ENCODE assay signal across 13 cellular contexts in genomic region chr4:40299704-40300336, GRCh38. TPM values are rescaled to one million over a fixed set of nuclear protein-coding genes. Genes with fewer than 3 reads are reported as not detected.
DNase-seq lines count a peak whose midpoint lies in the region; ATAC-seq, FAIRE-seq and TF ChIP-seq lines count a peak whose summit lies in the region.
"Had no signal": no experiment of that assay in that cellular context is flagged by ENCODE, and none has a peak within 500 bp of the region (broad histone marks: within the 10 kb centered on the region; RNA-seq: fewer than 3 reads in every experiment).

No MANE protein-coding gene starts in this region.

- H3K4me1 ChIP-seq in CD4-positive, alpha-beta memory T cell (ENCODE audit: insufficient read depth, low read length): peaks cover 83% of the 10 kb centered on the region
- H3K4me1 ChIP-seq in suprapubic skin: no peaks in the 10 kb centered on the region
- H3K4me1 ChIP-seq: sigmoid colon had no signal

- no peaks in the 10 kb centered on the region for H3K36me3 ChIP-seq in CD4-positive, alpha-beta memory T cell (ENCODE audit: insufficient read depth, low read length)
- H3K36me3 ChIP-seq in suprapubic skin: no peaks in the 10 kb centered on the region
- H3K36me3 ChIP-seq: sigmoid colon had no signal

- no peak for DNase-seq in CD4-positive, alpha-beta memory T cell
- DNase-seq in GM19239 (ENCODE audit: insufficient read length, low spot score) (no peak), T-cell (no peak), left lobe of liver (ENCODE audit: low spot score) (no peak), suprapubic skin (ENCODE audit: low spot score in 2 of 2) (no peak), SHP77 (lab: John Stamatoyannopoulos, UW) (no peak)
- DNase-seq: activated CD8-positive, alpha-beta memory T cell treated with anti-CD3 and anti-CD28 coated beads, Interleukin-2, amount 50 U/mL, for 4 hours; left cardiac atrium; sigmoid colon had no signal

- H3K4me3 Mint-ChIP-seq in CD4-positive, alpha-beta memory T cell: peak overlapping the region in 4 of 8 donors; percentile 11 to 75 (median 58)
- peak overlapping the region in 1 of 3 donors; percentile 78 for H3K4me3 Mint-ChIP-seq in T-cell
- H3K4me3 Mint-ChIP-seq: neural crest cell had no signal

- no peak overlapping the region for H3K4me3 ChIP-seq in CD4-positive, alpha-beta memory T cell (ENCODE audit: low read length in 2 of 2)
- H3K4me3 ChIP-seq in suprapubic skin: no peak overlapping the region
- H3K4me3 ChIP-seq: sigmoid colon had no signal

- CTCF ChIA-PET in CD4-positive, alpha-beta memory T cell (lab: Charles Lee; ENCODE audit: partially characterized antibody): interaction anchor here (0.7 to 2.9 kb wide), 13 partner anchors 10 to 150 kb away, joined by 3 to 16 read pairs (median 4); no protein-coding TSS in a partner anchor
- CTCF ChIA-PET in T-cell (lab: Charles Lee): interaction anchor here (0.7 to 1.8 kb wide), 5 partner anchors 9 to 69 kb away, joined by 3 to 7 read pairs (median 3); no protein-coding TSS in a partner anchor

- peaks cover 0 to 9% of the 10 kb centered on the region in 2 donors for H3K9me3 ChIP-seq in CD4-positive, alpha-beta memory T cell (ENCODE audit: control insufficient read depth in 1 of 2, low read length in 2 of 2)
- no peaks in the 10 kb centered on the region for H3K9me3 ChIP-seq in suprapubic skin
- H3K9me3 ChIP-seq: sigmoid colon had no signal

- H3K9me3 Mint-ChIP-seq in CD4-positive, alpha-beta memory T cell: peaks cover 0 to 10% (median 4%) of the 10 kb centered on the region in 8 donors
- H3K9me3 Mint-ChIP-seq in T-cell: peaks cover 3 to 5% (median 4%) of the 10 kb centered on the region in 3 donors

- 62% methylated on average over 5 of the region's 5 CpGs for whole genome bisulfite sequencing in suprapubic skin

- H3K27me3 ChIP-seq in CD4-positive, alpha-beta memory T cell (ENCODE audit: insufficient read depth, low read length): no peaks in the 10 kb centered on the region
- no peaks in the 10 kb centered on the region for H3K27me3 ChIP-seq in suprapubic skin
- H3K27me3 ChIP-seq: sigmoid colon had no signal

- peak overlapping the region in 6 of 7 donors; percentile 95 to 99 (median 97) for H3K27ac Mint-ChIP-seq in CD4-positive, alpha-beta memory T cell
- H3K27ac Mint-ChIP-seq in T-cell: peak overlapping the region; percentile 98 to 100

- no peaks in the 10 kb centered on the region for H3K27me3 Mint-ChIP-seq in CD4-positive, alpha-beta memory T cell
- no peaks in the 10 kb centered on the region for H3K27me3 Mint-ChIP-seq in T-cell

- intact Hi-C loops in CD4-positive, alpha-beta memory T cell (cut with micrococcal nuclease): no loop called here

- ATAC-seq in T-cell (replicated peaks in 1 of 4) (no peak), left lobe of liver (peak; percentile 93), HG02678 (IDR thresholded peaks at IDR 0.05; ENCODE audit: unreplicated experiment) (no peak)
- ATAC-seq: left cardiac atrium had no signal

- no peak for TF ChIP-seq EP300 in suprapubic skin (IDR thresholded peaks at IDR 0.05)

- H3K4me1 Mint-ChIP-seq in CD4-positive, alpha-beta memory T cell: peaks cover 52 to 76% (median 63%) of the 10 kb centered on the region in 4 donors
- H3K4me1 Mint-ChIP-seq in T-cell: peaks cover 60 to 74% (median 70%) of the 10 kb centered on the region in 3 donors
- H3K4me1 Mint-ChIP-seq: neural crest cell had no signal

- no peak for TF ChIP-seq POLR2A in suprapubic skin (IDR thresholded peaks at IDR 0.05)

- POLR2A ChIA-PET in CD4-positive, alpha-beta memory T cell (lab: Charles Lee; ENCODE audit: partially characterized antibody): interaction anchor here (0.6 to 5.1 kb wide), 16 partner anchors 8 to 148 kb away, joined by 3 to 57 read pairs (median 10); no protein-coding TSS in a partner anchor
- POLR2A ChIA-PET in T-cell (lab: Charles Lee): no interaction called here

- TF ChIP-seq CTCF in suprapubic skin (IDR thresholded peaks at IDR 0.05): no peak

- FAIRE-seq in GM19239 (lab: Jason Lieb, UNC): peak; percentile 18

- peak overlapping the region; percentile 62 for H3K27ac ChIP-seq in CD4-positive, alpha-beta memory T cell (ENCODE audit: low read depth, low read length)
- no peak overlapping the region for H3K27ac ChIP-seq in suprapubic skin
- H3K27ac ChIP-seq: sigmoid colon had no signal

- H3K36me3 Mint-ChIP-seq in CD4-positive, alpha-beta memory T cell: peaks cover 3 to 5% of the 10 kb centered on the region in 2 donors
- H3K36me3 Mint-ChIP-seq in T-cell: no peaks in the 10 kb centered on the region

RNA-seq across cellular contexts. Expression of gene CHRNA9, which starts 35.3 kb away (rescaled TPM):
- not detected for total RNA-seq in CD4-positive, alpha-beta memory T cell
- not detected for polyA plus RNA-seq in CD4-positive, alpha-beta memory T cell
- total RNA-seq in T-cell: under 1 TPM in 3 of 5 donors, not detected in 2; 0.10 to 0.23 (median 0.15) TPM
- total RNA-seq in left lobe of liver: not detected
- 1 to 10 TPM in 1 of 4 donors, under 1 TPM in 2, not detected in 1; 0.34 to 2.4 (median 0.38) TPM for total RNA-seq in suprapubic skin
- total RNA-seq: glomerular endothelial cell; left cardiac atrium; neural crest cell; sigmoid colon; T-helper 1 cell treated with Interleukin-12 subunit alpha and Interleukin-12 subunit beta and Interleukin-4 antibody, amounts not matched to agents 30 ng/mL and 1 ng/mL, for 36 hours had no signal
- polyA plus RNA-seq: sigmoid colon had no signal
